ENCODE assay signal across 1 cellular context in genomic region chr2:16199241-16199640, GRCh38.
DNase-seq lines count a peak whose midpoint lies in the region; TF ChIP-seq lines count a peak whose summit lies in the region.
"Not testable (repeated sequence)": the region's sequence is repeated elsewhere in the genome, so short reads cannot be mapped to it uniquely, and the experiment has no call there.

No MANE protein-coding gene starts in this region.

- not testable (repeated sequence) for TF ChIP-seq CTCF in BE2C (IDR thresholded peaks at IDR 0.05; ENCODE audit: low read depth, low read length)

- H3K4me1 ChIP-seq in BE2C = peaks cover 79% of the 10 kb centered on the region

- H3K27me3 ChIP-seq in BE2C = not testable (repeated sequence)

- peaks cover 67% of the 10 kb centered on the region for H3K9me3 ChIP-seq in BE2C

- not testable (repeated sequence) for H3K4me3 ChIP-seq in BE2C (ENCODE audit: low read depth, low read length)

- peak; percentile 93 for DNase-seq in BE2C

- H3K36me3 ChIP-seq in BE2C = peaks cover 29% of the 10 kb centered on the region
